Comparison of ENCODE assay signal across 8 cellular contexts in the genomic region with DNA sequence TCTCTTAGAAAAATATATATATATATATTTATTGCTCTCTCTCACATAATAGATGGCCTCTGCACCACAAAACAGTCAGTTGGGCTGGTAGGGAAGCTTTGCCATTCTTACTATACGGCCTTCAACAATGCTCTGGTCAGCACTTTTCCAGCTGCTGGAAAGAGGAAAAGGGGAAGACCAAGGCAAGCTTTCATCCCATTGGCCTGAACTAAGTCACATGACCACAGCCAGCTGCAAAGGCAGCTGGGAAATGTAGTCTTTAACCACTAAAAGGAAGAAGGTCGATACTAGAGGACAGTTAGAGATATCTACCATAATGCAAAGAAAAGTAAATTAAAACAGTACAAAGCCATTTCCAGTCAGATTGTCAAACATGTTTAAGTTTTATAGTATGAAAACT. TPM values are rescaled to one million over a fixed set of nuclear protein-coding genes. Genes with fewer than 3 reads are reported as not detected.
DNase-seq lines count a peak whose midpoint lies in the region; ATAC-seq, FAIRE-seq and TF ChIP-seq lines count a peak whose summit lies in the region.

No MANE protein-coding gene starts in this region.

- intact Hi-C loops in PC-9 (cut with micrococcal nuclease; ENCODE audit: unreplicated experiment) = no loop called here

- H3K4me1 ChIP-seq in PC-9 (replicated peaks; ENCODE audit: insufficient read depth) (no peaks in the 10 kb centered on the region), fibroblast of lung (ENCODE audit: control insufficient read depth, extremely low read depth, insufficient read depth, low read length) (no peaks in the 10 kb centered on the region)

- H2AFZ ChIP-seq in PC-9 (no peak overlapping the region), fibroblast of lung (ENCODE audit: low read length) (no peak overlapping the region)

- DNase-seq in GM20000 (ENCODE audit: low spot score) (peak; percentile 38), PC-9 (no peak), fibroblast of lung (ENCODE audit: low read depth in 2 of 2) (peak; percentile 36 to 64), renal cortical epithelial cell (ENCODE audit: low read depth) (peak; percentile 17), omental fat pad (ENCODE audit: low spot score) (no peak), chondrocyte (ENCODE audit: low spot score) (no peak)
- DNase-seq in stimulated activated CD4-positive, alpha-beta T cell treated with anti-CD3 and anti-CD28 coated beads, Interleukin-2, amount 100 ng/mL, for 48 hours = no peak

- POLR2A ChIA-PET in PC-9 (lab: Charles Lee; ENCODE audit: unreplicated experiment) = interaction anchor here (0.6 kb wide), 1 partner anchor 94 kb away, joined by 7 read pairs; no protein-coding TSS in a partner anchor

- 0 out of 2 replicates have a peak overlapping the region, but pooled peaks have one; percentile 9 for H3K4me2 ChIP-seq in PC-9
- H3K4me2 ChIP-seq in fibroblast of lung (ENCODE audit: extremely low read depth, insufficient read depth, low read length) = no peak overlapping the region

- H3K9me3 Mint-ChIP-seq in chondrocyte (ENCODE audit: low read depth) = no peaks in the 10 kb centered on the region

- H3F3A ChIP-seq in PC-9 (ENCODE audit: insufficient read depth, low read depth) = no peaks in the 10 kb centered on the region

- no peak overlapping the region for H3K27ac ChIP-seq in PC-9
- H3K27ac ChIP-seq in fibroblast of lung (ENCODE audit: insufficient read depth, low read length) = no peak overlapping the region

- H3K9me2 ChIP-seq in PC-9 (ENCODE audit: insufficient read depth) = no peaks in the 10 kb centered on the region

- H3K27me3 ChIP-seq in PC-9 (ENCODE audit: insufficient read depth, low read depth) (0 out of 2 replicates have a peak, but pooled peaks cover 10% of the 10 kb centered on the region), fibroblast of lung (ENCODE audit: control insufficient read depth, insufficient read depth, low read length) (no peaks in the 10 kb centered on the region)

- TF ChIP-seq CTCF in GM20000 (IDR thresholded peaks at IDR 0.05; ENCODE audit: extremely low read depth, missing control alignments) (no peak), PC-9 (conservative IDR thresholded peaks at IDR 0.05) (no peak), fibroblast of lung (conservative IDR thresholded peaks at IDR 0.05 in 1 of 2, IDR thresholded peaks at IDR 0.05 in 1 of 2; ENCODE audit: low read depth in 1 of 2, low read length in 2 of 2) (no peak), omental fat pad (IDR thresholded peaks at IDR 0.05) (no peak), chondrocyte (IDR thresholded peaks at IDR 0.05) (no peak)

- H3K4me3 Mint-ChIP-seq in chondrocyte (ENCODE audit: unreplicated experiment) = no peak overlapping the region

- H3K27me3 Mint-ChIP-seq in chondrocyte (ENCODE audit: low read depth) = peaks cover 25% of the 10 kb centered on the region

- no peaks in the 10 kb centered on the region for H3K4me1 Mint-ChIP-seq in chondrocyte (ENCODE audit: low read depth)

- H3K79me2 ChIP-seq in PC-9 (ENCODE audit: low read depth) (no peaks in the 10 kb centered on the region), fibroblast of lung (ENCODE audit: control insufficient read depth, insufficient read depth, low read length) (no peaks in the 10 kb centered on the region)

- H3K9ac ChIP-seq in fibroblast of lung (ENCODE audit: insufficient read depth, low read length) = no peak overlapping the region

- ATAC-seq in omental fat pad (ENCODE audit: low FRiP score) = no peak

- no peak overlapping the region for H3K27ac Mint-ChIP-seq in chondrocyte (ENCODE audit: unreplicated experiment)

- H3K9me3 ChIP-seq in PC-9 (ENCODE audit: insufficient read depth, low read depth) (no peaks in the 10 kb centered on the region), fibroblast of lung (ENCODE audit: control insufficient read depth, insufficient read depth, low read depth, low read length) (no peaks in the 10 kb centered on the region)

- CTCF ChIA-PET in PC-9 (lab: Charles Lee) = no interaction called here

- H3K36me3 ChIP-seq in PC-9 (ENCODE audit: low read depth) (no peaks in the 10 kb centered on the region), fibroblast of lung (ENCODE audit: control insufficient read depth, insufficient read depth, low read length) (no peaks in the 10 kb centered on the region)

- H4K20me1 ChIP-seq in PC-9 (ENCODE audit: insufficient read depth) = no peaks in the 10 kb centered on the region
- H4K20me1 ChIP-seq in fibroblast of lung (ENCODE audit: control insufficient read depth, extremely low read depth, insufficient read depth, low read length) = no peaks in the 10 kb centered on the region

- BruUV-seq in PC-9 (replicated peaks; lab: Mats Ljungman, UMichigan) = no TSS peak

- H3K4me3 ChIP-seq in PC-9 (no peak overlapping the region), fibroblast of lung (replicated peaks in 1 of 4; ENCODE audit: control extremely low read depth in 1 of 4, insufficient read depth in 1 of 4, low read depth in 3 of 4, low read length in 4 of 4) (no peak overlapping the region)

- FAIRE-seq in A204.1 (lab: Jason Lieb, UNC) = peak; percentile 32

- no peaks in the 10 kb centered on the region for H3K36me3 Mint-ChIP-seq in chondrocyte (ENCODE audit: low read depth)

RNA-seq across cellular contexts. Expression of a gene that starts 58.4 kb away (rescaled TPM):
- total RNA-seq in PC-9 (2021) (0.43 TPM in 1 of 2 replicates, not detected in the other), fibroblast of lung (9.2 and 12.1 TPM in 2 replicates), renal cortical epithelial cell (21.4 and 28.0 TPM in 2 replicates), omental fat pad (1 to 10 TPM; 4.1 to 6.0 (median 5.2) TPM), chondrocyte (22.9 to 25.9 TPM (median 25.9 TPM) in 3 replicates)
- polyA plus RNA-seq in fibroblast of lung = 12.1 and 15.4 TPM in 2 replicates
- polyA plus RNA-seq in fibroblast of lung (2012) = 15.9 and 20.7 TPM in 2 replicates
- 10.0 and 12.4 TPM in 2 replicates for polyA minus RNA-seq in fibroblast of lung (ENCODE audit: low replicate concordance)

Comparison
In these comparisons a context has a peak if more than half of its experiments do, and no peak if none do; other contexts are left out.
1. DNase-seq: peak in GM20000 (single experiment), fibroblast of lung (2 of 2) and renal cortical epithelial cell (single experiment); none in PC-9 (0 of 2), omental fat pad (single experiment), chondrocyte (single experiment) and stimulated activated CD4-positive, alpha-beta T cell treated with anti-CD3 and anti-CD28 coated beads, Interleukin-2, amount 100 ng/mL, for 48 hours (0 of 2).